17 cellular contexts compared by ENCODE assay signal in the genomic region with DNA sequence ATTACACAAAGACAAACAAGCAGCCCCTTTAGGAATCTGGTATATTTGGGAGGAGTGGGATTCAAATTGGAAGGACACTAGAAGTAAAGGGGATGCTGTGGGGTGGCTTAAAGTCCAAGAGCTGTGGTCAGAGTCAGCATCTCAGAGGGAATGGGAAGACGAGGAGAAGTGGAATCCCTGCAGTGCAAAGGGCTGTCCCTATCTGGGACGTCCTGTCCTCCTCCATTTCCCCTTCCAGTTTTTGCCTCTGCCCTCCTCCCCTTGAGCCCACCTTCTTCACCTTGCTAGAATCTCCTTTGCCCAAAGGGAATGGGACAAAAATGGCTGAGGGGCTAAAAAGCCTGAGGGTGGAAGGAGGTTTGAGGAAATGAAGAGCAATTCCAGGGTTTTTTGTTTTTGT. TPM values are rescaled to one million over a fixed set of nuclear protein-coding genes. Genes with fewer than 3 reads are reported as not detected.
DNase-seq lines count a peak whose midpoint lies in the region; ATAC-seq and TF ChIP-seq lines count a peak whose summit lies in the region.
"Had no signal": no experiment of that assay in that cellular context is flagged by ENCODE, and none has a peak within 500 bp of the region (broad histone marks: within the 10 kb centered on the region; RNA-seq: fewer than 3 reads in every experiment).

No MANE protein-coding gene starts in this region.

- no peak for DNase-seq in activated CD8-positive, alpha-beta T cell treated with anti-CD3 and anti-CD28 coated beads for 36 hours
- DNase-seq in activated CD8-positive, alpha-beta T cell treated with anti-CD3 and anti-CD28 coated beads, Interleukin-2, amount 10 ng/mL, durations not matched to agents 7 days and 5 days: no peak
- DNase-seq in CD4-positive, alpha-beta T cell: no peak
- DNase-seq in Panc1 (ENCODE audit: low read depth, low spot score): no peak
- DNase-seq in NCI-H1417 (lab: John Stamatoyannopoulos, UW): no peak
- no peak for DNase-seq in NCI-H69 (lab: John Stamatoyannopoulos, UW)
- DNase-seq in activated CD4-positive, alpha-beta memory T cell treated with anti-CD3 and anti-CD28 coated beads for 36 hours: no peak
- DNase-seq: C1 segment of cervical spinal cord; DMS153; NCI-H1105; NCI-H446; NK-92 treated with Interleukin-12 subunit alpha and Interleukin-12 subunit beta, amount 100 ng/mL, for 24 hours had no signal

- no peak overlapping the region for H3K27ac ChIP-seq in CD4-positive, alpha-beta T cell (ENCODE audit: low read depth, low read length)
- H3K27ac ChIP-seq in Panc1 (ENCODE audit: low read length): no peak overlapping the region

- H3K27me3 ChIP-seq in CD4-positive, alpha-beta T cell (ENCODE audit: control insufficient read depth, insufficient read depth, low read length): no peaks in the 10 kb centered on the region
- H3K27me3 ChIP-seq in Panc1 (ENCODE audit: control insufficient read depth, insufficient read depth, low read length): no peaks in the 10 kb centered on the region

- CTCF ChIA-PET in activated CD8-positive, alpha-beta T cell treated with anti-CD3 and anti-CD28 coated beads for 36 hours (lab: Charles Lee): interaction anchor here (0.7 to 6.1 kb wide), 2 partner anchors 11 to 19 kb away, joined by 4 to 99 read pairs; a partner anchor contains a TSS
- CTCF ChIA-PET in activated CD8-positive, alpha-beta T cell treated with anti-CD3 and anti-CD28 coated beads, Interleukin-2, amount 10 ng/mL, durations not matched to agents 7 days and 5 days (lab: Charles Lee): interaction anchor here (2.2 kb wide), 1 partner anchor 9 kb away, joined by 4 read pairs; no protein-coding TSS in a partner anchor
- CTCF ChIA-PET in CD4-positive, alpha-beta T cell (lab: Charles Lee): interaction anchor here (3.2 kb wide), 1 partner anchor 285 kb away, joined by 30 read pairs; a partner anchor contains a TSS
- CTCF ChIA-PET in Panc1 (lab: Charles Lee): interaction anchor here (0.6 kb wide), 1 partner anchor 93 kb away, joined by 3 read pairs; no protein-coding TSS in a partner anchor
- CTCF ChIA-PET in activated CD4-positive, alpha-beta memory T cell treated with anti-CD3 and anti-CD28 coated beads for 36 hours (lab: Charles Lee): interaction anchor here (1.3 to 9.4 kb wide), 4 partner anchors 10 to 174 kb away, joined by 4 to 227 read pairs (median 84); a partner anchor contains a TSS

- H3K36me3 ChIP-seq in Panc1 (ENCODE audit: control insufficient read depth, insufficient read depth, low read length): no peaks in the 10 kb centered on the region

- peaks cover 2% of the 10 kb centered on the region for H3K27me3 Mint-ChIP-seq in activated CD8-positive, alpha-beta T cell treated with anti-CD3 and anti-CD28 coated beads for 36 hours
- H3K27me3 Mint-ChIP-seq in activated CD8-positive, alpha-beta T cell treated with anti-CD3 and anti-CD28 coated beads, Interleukin-2, amount 10 ng/mL, durations not matched to agents 7 days and 5 days (ENCODE audit: low read depth): peaks cover 6% of the 10 kb centered on the region
- peaks cover 19% of the 10 kb centered on the region for H3K27me3 Mint-ChIP-seq in CD4-positive, alpha-beta T cell
- peaks cover 23% of the 10 kb centered on the region for H3K27me3 Mint-ChIP-seq in nephron (ENCODE audit: low read depth)
- H3K27me3 Mint-ChIP-seq in activated CD4-positive, alpha-beta memory T cell treated with anti-CD3 and anti-CD28 coated beads for 36 hours: peaks cover 8% of the 10 kb centered on the region

- peak overlapping the region; percentile 16 for H3K4me3 Mint-ChIP-seq in activated CD8-positive, alpha-beta T cell treated with anti-CD3 and anti-CD28 coated beads for 36 hours
- no peak overlapping the region for H3K4me3 Mint-ChIP-seq in activated CD8-positive, alpha-beta T cell treated with anti-CD3 and anti-CD28 coated beads, Interleukin-2, amount 10 ng/mL, durations not matched to agents 7 days and 5 days
- H3K4me3 Mint-ChIP-seq in CD4-positive, alpha-beta T cell: peak overlapping the region; percentile 63
- peak overlapping the region in 2 of 3 experiments; percentile 20 to 27 for H3K4me3 Mint-ChIP-seq in nephron
- no peak overlapping the region for H3K4me3 Mint-ChIP-seq in activated CD4-positive, alpha-beta memory T cell treated with anti-CD3 and anti-CD28 coated beads for 36 hours

- no peaks in the 10 kb centered on the region for H3K9me3 Mint-ChIP-seq in activated CD8-positive, alpha-beta T cell treated with anti-CD3 and anti-CD28 coated beads for 36 hours
- no peaks in the 10 kb centered on the region for H3K9me3 Mint-ChIP-seq in activated CD8-positive, alpha-beta T cell treated with anti-CD3 and anti-CD28 coated beads, Interleukin-2, amount 10 ng/mL, durations not matched to agents 7 days and 5 days (ENCODE audit: insufficient read depth)
- no peaks in the 10 kb centered on the region for H3K9me3 Mint-ChIP-seq in CD4-positive, alpha-beta T cell
- no peaks in the 10 kb centered on the region for H3K9me3 Mint-ChIP-seq in nephron
- H3K9me3 Mint-ChIP-seq in activated CD4-positive, alpha-beta memory T cell treated with anti-CD3 and anti-CD28 coated beads for 36 hours: no peaks in the 10 kb centered on the region

- no TSS peak for BruUV-seq in Panc1 (replicated peaks; lab: Mats Ljungman, UMichigan)

- intact Hi-C loops in activated CD8-positive, alpha-beta T cell treated with anti-CD3 and anti-CD28 coated beads for 36 hours (cut with micrococcal nuclease): no loop called here
- intact Hi-C loops in CD4-positive, alpha-beta T cell (cut with DNase I, micrococcal nuclease): loop anchor here in 1 of 2 experiments (10.0 kb wide), 1 partner anchor 401 kb away; a partner anchor contains a TSS
- intact Hi-C loops in Panc1 (cut with micrococcal nuclease; ENCODE audit: unreplicated experiment): loop anchor here (10.0 kb wide), 1 partner anchor 81 kb away; no protein-coding TSS in a partner anchor
- intact Hi-C loops in activated CD4-positive, alpha-beta memory T cell treated with anti-CD3 and anti-CD28 coated beads for 36 hours (cut with micrococcal nuclease): no loop called here

- H3K4me3 ChIP-seq in Panc1 (ENCODE audit: low read depth in 2 of 2, low read length in 2 of 2): peak overlapping the region; percentile 84 to 92

- H3K36me3 Mint-ChIP-seq in activated CD8-positive, alpha-beta T cell treated with anti-CD3 and anti-CD28 coated beads for 36 hours (ENCODE audit: low read depth): peaks cover 2% of the 10 kb centered on the region
- peaks cover 8% of the 10 kb centered on the region for H3K36me3 Mint-ChIP-seq in activated CD8-positive, alpha-beta T cell treated with anti-CD3 and anti-CD28 coated beads, Interleukin-2, amount 10 ng/mL, durations not matched to agents 7 days and 5 days (ENCODE audit: low read depth)
- H3K36me3 Mint-ChIP-seq in CD4-positive, alpha-beta T cell (ENCODE audit: low read depth): peaks cover 27% of the 10 kb centered on the region
- no peaks in the 10 kb centered on the region for H3K36me3 Mint-ChIP-seq in nephron (ENCODE audit: low read depth)
- peaks cover 10% of the 10 kb centered on the region for H3K36me3 Mint-ChIP-seq in activated CD4-positive, alpha-beta memory T cell treated with anti-CD3 and anti-CD28 coated beads for 36 hours

- peaks cover 5% of the 10 kb centered on the region; the same call in 1 of the 2 replicates for H3K4me1 ChIP-seq in Panc1 (ENCODE audit: control insufficient read depth, insufficient read depth, low read length)

- no peak for ATAC-seq in activated CD8-positive, alpha-beta T cell treated with anti-CD3 and anti-CD28 coated beads for 36 hours
- no peak for ATAC-seq in activated CD8-positive, alpha-beta T cell treated with anti-CD3 and anti-CD28 coated beads, Interleukin-2, amount 10 ng/mL, durations not matched to agents 7 days and 5 days
- ATAC-seq in CD4-positive, alpha-beta T cell (ENCODE audit: poor library complexity): no peak
- no peak for ATAC-seq in Panc1
- ATAC-seq: PC-3 had no signal

- TF ChIP-seq CTCF in activated CD8-positive, alpha-beta T cell treated with anti-CD3 and anti-CD28 coated beads for 36 hours (IDR thresholded peaks at IDR 0.05): no peak
- no peak for TF ChIP-seq CTCF in CD4-positive, alpha-beta T cell (IDR thresholded peaks at IDR 0.05)
- TF ChIP-seq CTCF in Panc1 (IDR thresholded peaks at IDR 0.05) (no peak), nephron (IDR thresholded peaks at IDR 0.05; ENCODE audit: unreplicated experiment in 3 of 3) (no peak)

- peaks cover 16% of the 10 kb centered on the region for H3K4me1 Mint-ChIP-seq in activated CD8-positive, alpha-beta T cell treated with anti-CD3 and anti-CD28 coated beads for 36 hours (ENCODE audit: low read depth)
- H3K4me1 Mint-ChIP-seq in activated CD8-positive, alpha-beta T cell treated with anti-CD3 and anti-CD28 coated beads, Interleukin-2, amount 10 ng/mL, durations not matched to agents 7 days and 5 days (ENCODE audit: low read depth): peaks cover 29% of the 10 kb centered on the region
- H3K4me1 Mint-ChIP-seq in CD4-positive, alpha-beta T cell (ENCODE audit: low read depth): peaks cover 27% of the 10 kb centered on the region
- H3K4me1 Mint-ChIP-seq in nephron: peaks cover 15% of the 10 kb centered on the region
- peaks cover 24% of the 10 kb centered on the region for H3K4me1 Mint-ChIP-seq in activated CD4-positive, alpha-beta memory T cell treated with anti-CD3 and anti-CD28 coated beads for 36 hours (ENCODE audit: low read depth)

- H3K9me3 ChIP-seq in CD4-positive, alpha-beta T cell (ENCODE audit: control insufficient read depth, low read length): no peaks in the 10 kb centered on the region
- H3K9me3 ChIP-seq in Panc1 (ENCODE audit: control insufficient read depth, insufficient read depth, low read depth, low read length): no peaks in the 10 kb centered on the region

- in situ Hi-C loops in Panc1 (cut with HindIII; ENCODE audit: low pct_unique_long_range_greater_than_20kb, low sequenced_read_pairs): no loop called here

- POLR2A ChIA-PET in activated CD8-positive, alpha-beta T cell treated with anti-CD3 and anti-CD28 coated beads for 36 hours (lab: Charles Lee): no interaction called here
- POLR2A ChIA-PET in activated CD8-positive, alpha-beta T cell treated with anti-CD3 and anti-CD28 coated beads, Interleukin-2, amount 10 ng/mL, durations not matched to agents 7 days and 5 days (lab: Charles Lee): no interaction called here
- POLR2A ChIA-PET in CD4-positive, alpha-beta T cell (lab: Charles Lee): no interaction called here
- POLR2A ChIA-PET in Panc1 (lab: Charles Lee): no interaction called here
- POLR2A ChIA-PET in activated CD4-positive, alpha-beta memory T cell treated with anti-CD3 and anti-CD28 coated beads for 36 hours (lab: Charles Lee): no interaction called here

- no peak overlapping the region for H3K27ac Mint-ChIP-seq in activated CD8-positive, alpha-beta T cell treated with anti-CD3 and anti-CD28 coated beads for 36 hours
- H3K27ac Mint-ChIP-seq in activated CD8-positive, alpha-beta T cell treated with anti-CD3 and anti-CD28 coated beads, Interleukin-2, amount 10 ng/mL, durations not matched to agents 7 days and 5 days: no peak overlapping the region
- peak overlapping the region; percentile 97 for H3K27ac Mint-ChIP-seq in CD4-positive, alpha-beta T cell
- H3K27ac Mint-ChIP-seq in nephron: no peak overlapping the region
- H3K27ac Mint-ChIP-seq in activated CD4-positive, alpha-beta memory T cell treated with anti-CD3 and anti-CD28 coated beads for 36 hours: no peak overlapping the region

RNA-seq across cellular contexts. Expression of a gene that starts 4.2 kb away (rescaled TPM):
- 1 to 10 TPM; 1.7 to 2.4 TPM for total RNA-seq in activated CD8-positive, alpha-beta T cell treated with anti-CD3 and anti-CD28 coated beads for 36 hours
- 1 to 10 TPM; 3.3 to 3.9 TPM for total RNA-seq in activated CD8-positive, alpha-beta T cell treated with anti-CD3 and anti-CD28 coated beads, Interleukin-2, amount 10 ng/mL, durations not matched to agents 7 days and 5 days
- total RNA-seq in CD4-positive, alpha-beta T cell: 10 to 100 TPM; 66.7 to 67.6 TPM
- total RNA-seq in Panc1 (2021; ENCODE audit: unreplicated experiment): not detected
- polyA plus RNA-seq in Panc1 (2012; ENCODE audit: insufficient read length): 0.57 TPM
- total RNA-seq in activated CD4-positive, alpha-beta memory T cell treated with anti-CD3 and anti-CD28 coated beads for 36 hours: 1 to 10 TPM; 1.2 to 2.2 TPM
- total RNA-seq: PC-3 had no signal

RNA-seq across cellular contexts. Expression of a gene that starts 10.3 kb away (rescaled TPM):
- total RNA-seq in activated CD8-positive, alpha-beta T cell treated with anti-CD3 and anti-CD28 coated beads for 36 hours: not detected
- total RNA-seq in activated CD8-positive, alpha-beta T cell treated with anti-CD3 and anti-CD28 coated beads, Interleukin-2, amount 10 ng/mL, durations not matched to agents 7 days and 5 days: not detected
- total RNA-seq in CD4-positive, alpha-beta T cell: not detected
- total RNA-seq in Panc1 (2021; ENCODE audit: unreplicated experiment): not detected
- not detected for polyA plus RNA-seq in Panc1 (2012; ENCODE audit: insufficient read length)
- total RNA-seq in activated CD4-positive, alpha-beta memory T cell treated with anti-CD3 and anti-CD28 coated beads for 36 hours: not detected
- total RNA-seq: A172, H1, MCF 10A, PC-3 had no signal
- polyA plus RNA-seq: H1 had no signal

RNA-seq across cellular contexts. Expression of a gene that starts 41.8 kb away (rescaled TPM):
- 10 to 100 TPM; 13.1 to 14.2 TPM for total RNA-seq in activated CD8-positive, alpha-beta T cell treated with anti-CD3 and anti-CD28 coated beads for 36 hours
- 10 to 100 TPM; 22.1 to 23.2 TPM for total RNA-seq in activated CD8-positive, alpha-beta T cell treated with anti-CD3 and anti-CD28 coated beads, Interleukin-2, amount 10 ng/mL, durations not matched to agents 7 days and 5 days
- 10 to 100 TPM; 14.9 to 15.5 TPM for total RNA-seq in CD4-positive, alpha-beta T cell
- 14.9 TPM for total RNA-seq in Panc1 (2021; ENCODE audit: unreplicated experiment)
- polyA plus RNA-seq in Panc1 (2012; ENCODE audit: insufficient read length): 5.7 TPM
- total RNA-seq in activated CD4-positive, alpha-beta memory T cell treated with anti-CD3 and anti-CD28 coated beads for 36 hours: 10 to 100 TPM; 13.6 to 14.1 TPM

RNA-seq across cellular contexts. Expression of a gene that starts 44.4 kb away (rescaled TPM):
- total RNA-seq in activated CD8-positive, alpha-beta T cell treated with anti-CD3 and anti-CD28 coated beads for 36 hours: 1,000 to 10,000 TPM; 3,130 to 3,175 TPM
- 1,000 to 10,000 TPM; 1,896 to 1,946 TPM for total RNA-seq in activated CD8-positive, alpha-beta T cell treated with anti-CD3 and anti-CD28 coated beads, Interleukin-2, amount 10 ng/mL, durations not matched to agents 7 days and 5 days
- total RNA-seq in CD4-positive, alpha-beta T cell: 1,000 to 10,000 TPM; 3,527 to 3,670 TPM
- total RNA-seq in Panc1 (2021; ENCODE audit: unreplicated experiment): 971 TPM
- 994 TPM for polyA plus RNA-seq in Panc1 (2012; ENCODE audit: insufficient read length)
- 1,000 to 10,000 TPM; 2,624 to 2,689 TPM for total RNA-seq in activated CD4-positive, alpha-beta memory T cell treated with anti-CD3 and anti-CD28 coated beads for 36 hours

Comparison
In these comparisons a context has a peak if more than half of its experiments do, and no peak if none do; other contexts are left out.
1. H3K4me3 Mint-ChIP-seq: peak in activated CD8-positive, alpha-beta T cell treated with anti-CD3 and anti-CD28 coated beads for 36 hours (single experiment), CD4-positive, alpha-beta T cell (single experiment) and nephron (2 of 3); none in activated CD8-positive, alpha-beta T cell treated with anti-CD3 and anti-CD28 coated beads, Interleukin-2, amount 10 ng/mL, durations not matched to agents 7 days and 5 days (single experiment) and activated CD4-positive, alpha-beta memory T cell treated with anti-CD3 and anti-CD28 coated beads for 36 hours (single experiment).
2. RNA of a gene that starts 4.2 kb away (total RNA-seq): 66.7 to 67.6 TPM in CD4-positive, alpha-beta T cell; 3.3 to 3.9 TPM in activated CD8-positive, alpha-beta T cell treated with anti-CD3 and anti-CD28 coated beads, Interleukin-2, amount 10 ng/mL, durations not matched to agents 7 days and 5 days, 1.7 to 2.4 TPM in activated CD8-positive, alpha-beta T cell treated with anti-CD3 and anti-CD28 coated beads for 36 hours, 1.2 to 2.2 TPM in activated CD4-positive, alpha-beta memory T cell treated with anti-CD3 and anti-CD28 coated beads for 36 hours and not detected in Panc1 (single experiment); every median in the first group is over 10 times any median in the second.